ENCODE assay signal across 11 cellular contexts in genomic region chr2:69601179-69601612, GRCh38. TPM values are rescaled to one million over a fixed set of nuclear protein-coding genes. Genes with fewer than 3 reads are reported as not detected.
DNase-seq lines count a peak whose midpoint lies in the region; ATAC-seq and TF ChIP-seq lines count a peak whose summit lies in the region.
"Had no signal": no experiment of that assay in that cellular context is flagged by ENCODE, and none has a peak within 500 bp of the region (broad histone marks: within the 10 kb centered on the region; RNA-seq: fewer than 3 reads in every experiment).

No MANE protein-coding gene starts in this region.

- H3K4me1 ChIP-seq in IMR-90 (ENCODE audit: control insufficient read depth, insufficient read depth, low read length) = peaks cover 13% of the 10 kb centered on the region
- no peaks in the 10 kb centered on the region for H3K4me1 ChIP-seq in Karpas-422 (ENCODE audit: low read length)

- H3K14ac ChIP-seq in IMR-90 (replicated peaks; ENCODE audit: low read depth, low read length) = no peak overlapping the region

- in situ Hi-C loops in IMR-90 (cut with MboI; ENCODE audit: low sequenced_read_pairs) = no loop called here

- H3K9ac ChIP-seq in IMR-90 (ENCODE audit: low read depth, low read length) = no peak overlapping the region
- H3K9ac ChIP-seq in Karpas-422 (ENCODE audit: low read length) = no peak overlapping the region

- H2BK5ac ChIP-seq in IMR-90 (ENCODE audit: low read depth, low read length, poor library complexity, severe bottlenecking) = peak overlapping the region; percentile 59

- peaks cover 18% of the 10 kb centered on the region for H3K9me1 ChIP-seq in IMR-90 (ENCODE audit: insufficient read depth, low read length)

- dilution Hi-C loops in IMR-90 (cut with HindIII; ENCODE audit: low sequenced_read_pairs, unreplicated experiment) = no loop called here

- no peaks in the 10 kb centered on the region for H3K9me3 ChIP-seq in IMR-90 (ENCODE audit: control insufficient read depth, insufficient read depth, low read length)
- H3K9me3 ChIP-seq in Karpas-422 (ENCODE audit: low read length) = no peaks in the 10 kb centered on the region

- H4K20me1 ChIP-seq in IMR-90 (ENCODE audit: insufficient read depth, low read length) = peaks cover 56% of the 10 kb centered on the region
- peaks cover 5% of the 10 kb centered on the region for H4K20me1 ChIP-seq in Karpas-422 (ENCODE audit: insufficient read depth, low read depth, low read length)

- DNase-seq in AG09309 (ENCODE audit: low read depth) = peak; percentile 71
- peak; percentile 97 for DNase-seq in IMR-90
- peak; percentile 76 for DNase-seq in amniotic stem cell (lab: John Stamatoyannopoulos, UW)
- peak; percentile 87 for DNase-seq in islet precursor cell
- no peak for DNase-seq in NCI-H1105 (lab: John Stamatoyannopoulos, UW)
- DNase-seq in cerebellar nuclear complex (lab: John Stamatoyannopoulos, UW) = no peak
- no peak for DNase-seq in Karpas-422
- no peak for DNase-seq in cortex of kidney (lab: John Stamatoyannopoulos, UW)
- DNase-seq: effector memory CD4-positive, alpha-beta T cell; NCI-H1105 treated with DMSO at 0.1 percent for 48 hours; T-helper 9 cell had no signal

- no peak overlapping the region for H3K4me3 ChIP-seq in AG09309 (ENCODE audit: control insufficient read depth, low read depth, low read length)
- no peak overlapping the region for H3K4me3 ChIP-seq in IMR-90 (ENCODE audit: insufficient read depth, low read depth, low read length)
- H3K4me3 ChIP-seq in Karpas-422 (ENCODE audit: low read length) = no peak overlapping the region

- no peak overlapping the region for H2AK5ac ChIP-seq in IMR-90 (ENCODE audit: low read depth, low read length)

- H3K27ac ChIP-seq in IMR-90 (ENCODE audit: insufficient read depth, low read length) = peak overlapping the region; percentile 11; the same call in 1 of the 2 replicates
- no peak overlapping the region for H3K27ac ChIP-seq in Karpas-422 (ENCODE audit: low read length)

- H2BK20ac ChIP-seq in IMR-90 (ENCODE audit: low read depth, low read length) = no peak overlapping the region

- H4K91ac ChIP-seq in IMR-90 (ENCODE audit: insufficient read depth, low read depth, low read length) = no peak overlapping the region

- POLR2A ChIA-PET in IMR-90 (lab: Charles Lee; ENCODE audit: unreplicated experiment) = no interaction called here

- no peaks in the 10 kb centered on the region for H3K79me2 ChIP-seq in Karpas-422 (ENCODE audit: low read length)

- CTCF ChIA-PET in IMR-90 (lab: Yijun Ruan, JAX) = no interaction called here

- H3K56ac ChIP-seq in IMR-90 (ENCODE audit: extremely low read depth, insufficient read depth, low read length) = no peak overlapping the region

- no peak overlapping the region for H2BK120ac ChIP-seq in IMR-90 (ENCODE audit: low read depth, low read length)

- intact Hi-C loops in IMR-90 (cut with micrococcal nuclease) = no loop called here

- H3K79me1 ChIP-seq in IMR-90 (ENCODE audit: low read depth in 1 of 2, low read length in 2 of 2) = peaks cover 51 to 87% of the 10 kb centered on the region in 2 experiments

- no peak overlapping the region for H3K23ac ChIP-seq in IMR-90 (ENCODE audit: low read depth, low read length)

- no peak for TF ChIP-seq RAD21 in IMR-90 (IDR thresholded peaks at IDR 0.05; ENCODE audit: low read length)

- peak; percentile 98 for ATAC-seq in IMR-90 (ENCODE audit: low read depth)

- TF ChIP-seq CTCF in AG09309 (IDR thresholded peaks at IDR 0.05; ENCODE audit: control insufficient read depth, insufficient read depth, low read depth, low read length, missing control alignments) (no peak), IMR-90 (conservative IDR thresholded peaks at IDR 0.05; ENCODE audit: low read depth, low read length) (no peak)

- no peak overlapping the region for H3K18ac ChIP-seq in IMR-90 (ENCODE audit: low read depth, low read length)

- H4K8ac ChIP-seq in IMR-90 (ENCODE audit: low read depth in 2 of 2, low read length in 2 of 2) = no peak overlapping the region

- WGBS in IMR-90 (ENCODE audit: extremely low coverage in 2 of 2, insufficient read length in 1 of 2), 2 experiments = 0% methylated on average over 1 of the region's 2 CpGs; no CpG with 5 or more reads in 1 of the 2 experiments

- TF ChIP-seq POLR2A in IMR-90 (IDR thresholded peaks at IDR 0.05; ENCODE audit: low read depth, low read length) = no peak

- H3K36me3 ChIP-seq in IMR-90 (ENCODE audit: control insufficient read depth, insufficient read depth, low read length) (peaks cover 3% of the 10 kb centered on the region; the same call in 1 of the 2 replicates), Karpas-422 (ENCODE audit: insufficient read depth, low read length) (no peaks in the 10 kb centered on the region)

- H3K4me2 ChIP-seq in IMR-90 (ENCODE audit: low read depth, low read length) = peak overlapping the region; percentile 16; the same call in 1 of the 2 replicates
- H3K4me2 ChIP-seq in Karpas-422 (ENCODE audit: low read depth, low read length, poor library complexity, severe bottlenecking) = no peak overlapping the region

- H3K4ac ChIP-seq in IMR-90 (ENCODE audit: low read depth, low read length) = no peak overlapping the region

- no TSS peak for BruUV-seq in IMR-90 (replicated peaks; lab: Mats Ljungman, UMichigan)

- H2AK9ac ChIP-seq in IMR-90 (replicated peaks; ENCODE audit: low read depth, low read length, poor library complexity) = no peak overlapping the region

- H3K9me2 ChIP-seq in Karpas-422 (replicated peaks; ENCODE audit: insufficient read depth, low read length) = no peaks in the 10 kb centered on the region

- H2AFZ ChIP-seq in IMR-90 (replicated peaks; ENCODE audit: low read length, poor library complexity) (no peak overlapping the region), Karpas-422 (ENCODE audit: low read length) (no peak overlapping the region)

- H3K27me3 ChIP-seq in IMR-90 (ENCODE audit: control insufficient read depth, insufficient read depth, low read length) = no peaks in the 10 kb centered on the region
- H3K27me3 ChIP-seq in Karpas-422 (ENCODE audit: low read length) = 0 out of 2 replicates have a peak, but pooled peaks cover 3% of the 10 kb centered on the region

- no peak overlapping the region for H2BK15ac ChIP-seq in IMR-90 (ENCODE audit: low read depth, low read length)

- H4K5ac ChIP-seq in IMR-90 (ENCODE audit: low read depth, low read length) = no peak overlapping the region

TF ChIP-seq in IMR-90, 13 proteins besides CTCF, POLR2A, EP300 and RAD21:
- TF ChIP-seq BHLHE40 (IDR thresholded peaks at IDR 0.05; ENCODE audit: low read depth, low read length) (peak; percentile 57), CEBPB (IDR thresholded peaks at IDR 0.05; ENCODE audit: low read depth, low read length) (peak; percentile 69), RCOR1 (IDR thresholded peaks at IDR 0.05; ENCODE audit: insufficient replicate concordance, low read length) (peak; percentile 64), FOS (IDR thresholded peaks at IDR 0.05; ENCODE audit: low read depth, low read length) (peak; percentile 97), USF2 (IDR thresholded peaks at IDR 0.05; ENCODE audit: low read depth, low read length) (no peak)

RNA-seq across cellular contexts. Expression of gene AAK1, which starts 42.3 kb away (rescaled TPM):
- total RNA-seq in IMR-90 (2012; rRNA removed) = 26.5 and 34.7 TPM in 2 replicates
- 21.9 and 22.1 TPM in 2 replicates for polyA plus RNA-seq in IMR-90 (2012; rRNA removed)
- polyA plus RNA-seq in IMR-90 (2012; cell fraction: cytosol; rRNA removed) = 10.2 and 11.0 TPM in 2 replicates
- 18.0 and 36.8 TPM in 2 replicates for polyA plus RNA-seq in IMR-90 (2012; cell fraction: nucleus; rRNA removed; ENCODE audit: low replicate concordance)
- 5.6 and 6.8 TPM in 2 replicates for total RNA-seq in Karpas-422 (2014; rRNA removed; shearing (Covaris generic); ENCODE audit: low replicate concordance)

Comparison
In these comparisons a context has a peak if more than half of its experiments do, and no peak if none do; other contexts are left out.
1. DNase-seq: peak in AG09309 (single experiment), IMR-90 (single experiment), amniotic stem cell (single experiment) and islet precursor cell (single experiment); none in NCI-H1105 (single experiment), cerebellar nuclear complex (0 of 2), Karpas-422 (single experiment) and cortex of kidney (single experiment).